10 cellular contexts compared by ENCODE assay signal in genomic region chrX:90012395-90012794, GRCh38.
ATAC-seq and TF ChIP-seq lines count a peak whose summit lies in the region.
"Had no signal": no experiment of that assay in that cellular context is flagged by ENCODE, and none has a peak within 500 bp of the region (broad histone marks: within the 10 kb centered on the region; RNA-seq: fewer than 3 reads in every experiment).

No MANE protein-coding gene starts in this region.

- TF ChIP-seq CTCF in HEK293 (tag by site-specific recombination; IDR thresholded peaks at IDR 0.05) = no peak

- no peak overlapping the region for H3K27ac ChIP-seq in HEK293 (ENCODE audit: extremely low read depth, low read depth, low read length)
- H3K27ac ChIP-seq: 22Rv1; A549; BLaER1; BLaER1 treated with 17β-estradiol and CSF1 and Interleukin-3, amounts not matched to agents 10 nM and 100 nM; C4-2B had no signal

- H3K4me3 ChIP-seq in HEK293 (ENCODE audit: low read depth, low read length) = no peak overlapping the region
- H3K4me3 ChIP-seq: A549; BLaER1; BLaER1 treated with 17β-estradiol and CSF1 and Interleukin-3, amounts not matched to agents 10 nM and 100 nM had no signal

- H3K4me1 ChIP-seq in HEK293 (ENCODE audit: control insufficient read depth, insufficient read depth, low read length) = no peaks in the 10 kb centered on the region
- H3K4me1 ChIP-seq: A549; BE2C; BLaER1; BLaER1 treated with 17β-estradiol and CSF1 and Interleukin-3, amounts not matched to agents 10 nM and 100 nM; Caco-2 had no signal

- POLR2A ChIA-PET in HEK293 (lab: Yijun Ruan, JAX) = no interaction called here

- H3K36me3 ChIP-seq in HEK293 (ENCODE audit: control insufficient read depth in 2 of 2, insufficient read depth in 1 of 2, low read length in 2 of 2) = no peaks in the 10 kb centered on the region; a peak in 1 of 3 replicates
- H3K36me3 ChIP-seq: BE2C; BLaER1; BLaER1 treated with 17β-estradiol and CSF1 and Interleukin-3, amounts not matched to agents 10 nM and 100 nM had no signal

- H3K9me3 ChIP-seq in HEK293 (ENCODE audit: control insufficient read depth, insufficient read depth, low read depth, low read length) = peaks cover 6% of the 10 kb centered on the region
- H3K9me3 ChIP-seq: A549, BE2C, Caco-2 had no signal

- CTCF ChIA-PET in HEK293 (lab: Yijun Ruan, JAX) = no interaction called here

- ATAC-seq in HG02571 (IDR thresholded peaks at IDR 0.05; ENCODE audit: unreplicated experiment) = no peak
- ATAC-seq: A549; CD8-positive, alpha-beta T cell had no signal

TF ChIP-seq in HEK293, 187 proteins besides CTCF, POLR2A, EP300 and RAD21:
- TF ChIP-seq TRIM28 (IDR thresholded peaks at IDR 0.05; ENCODE audit: borderline replicate concordance, low read length) (no peak), ZNF585B (tag by site-specific recombination; IDR thresholded peaks at IDR 0.05) (peak; percentile 90)
